Comparison of ENCODE assay signal across 7 cellular contexts in genomic region chr16:20592780-20593179, GRCh38. TPM values are rescaled to one million over a fixed set of nuclear protein-coding genes. Genes with fewer than 3 reads are reported as not detected.
"Had no signal": no experiment of that assay in that cellular context is flagged by ENCODE, and none has a peak within 500 bp of the region (broad histone marks: within the 10 kb centered on the region; RNA-seq: fewer than 3 reads in every experiment).

No MANE protein-coding gene starts in this region.

RNA-seq across cellular contexts. Expression of gene ACSM2B, which starts 16.6 kb away (rescaled TPM):
- total RNA-seq: GM23248, GM23338, H1, H4, H7, H9, HFFc6 had no signal
- polyA plus RNA-seq: GM23248, GM23338, H1 had no signal
